Comparison of ENCODE assay signal across 18 cellular contexts in genomic region chr7:1725766-1726630, GRCh38. TPM values are rescaled to one million over a fixed set of nuclear protein-coding genes. Genes with fewer than 3 reads are reported as not detected.
A peak's percentile ranks its signal among the peaks of the same experiment; 100 is the strongest.
DNase-seq lines count a peak whose midpoint lies in the region; ATAC-seq and TF ChIP-seq lines count a peak whose summit lies in the region.
"Had no signal": no experiment of that assay in that cellular context is flagged by ENCODE, and none has a peak within 500 bp of the region (broad histone marks: within the 10 kb centered on the region; RNA-seq: fewer than 3 reads in every experiment).

No MANE protein-coding gene starts in this region.

- peaks cover 30% of the 10 kb centered on the region for H3K9me3 ChIP-seq in left ventricle myocardium inferior (replicated peaks)

- H3K36me3 ChIP-seq in left ventricle myocardium inferior, result peaks cover 16% of the 10 kb centered on the region
- H3K36me3 ChIP-seq: BE2C, esophagus squamous epithelium, upper lobe of right lung had no signal

- H3K4me1 ChIP-seq in left ventricle myocardium inferior, result peaks cover 30% of the 10 kb centered on the region
- H3K4me1 ChIP-seq: A549, BE2C, upper lobe of right lung had no signal

- peak overlapping the region; percentile 52 for H3K4me3 ChIP-seq in left ventricle myocardium inferior
- H3K4me3 ChIP-seq: A549, esophagus squamous epithelium, upper lobe of right lung had no signal

- ATAC-seq in Right ventricle myocardium inferior (peak; percentile 73), HG02981 (IDR thresholded peaks at IDR 0.05; ENCODE audit: unreplicated experiment) (no peak), HG03097 (IDR thresholded peaks at IDR 0.05; ENCODE audit: low FRiP score, unreplicated experiment) (no peak)
- ATAC-seq: A549; activated CD4-positive, alpha-beta T cell treated with anti-CD3 and anti-CD28 coated beads for 36 hours; activated naive CD4-positive, alpha-beta T cell treated with anti-CD3 and anti-CD28 coated beads, Interleukin-2, amount 50 U/mL, for 72 hours had no signal

- peak overlapping the region; percentile 90 for H3K27ac ChIP-seq in left ventricle myocardium inferior (replicated peaks)
- H3K27ac ChIP-seq: A549, esophagus squamous epithelium, upper lobe of right lung had no signal

- peaks cover 6% of the 10 kb centered on the region for H3K27me3 ChIP-seq in left ventricle myocardium inferior (ENCODE audit: low read depth)
- H3K27me3 ChIP-seq: BE2C, upper lobe of right lung had no signal

- intact Hi-C loops in Right ventricle myocardium inferior (cut with DNase I) (loop anchor here (1.0 kb wide), 1 partner anchor 34 kb away; no protein-coding TSS in a partner anchor), cardiac septum (cut with DNase I) (loop anchor here (5.0 kb wide), 1 partner anchor 79 kb away; no protein-coding TSS in a partner anchor), left ventricle myocardium inferior (cut with micrococcal nuclease) (no loop called here)

- peak; percentile 67 for DNase-seq in Right ventricle myocardium inferior (ENCODE audit: missing footprints)
- no peak for DNase-seq in cardiac septum (ENCODE audit: low spot score)
- DNase-seq in RPMI8226, result peak; percentile 76
- DNase-seq in left ventricle myocardium inferior, result peak; percentile 44
- no peak for DNase-seq in NOMO-1 (lab: John Stamatoyannopoulos, UW; ENCODE audit: unreplicated experiment in 2 of 2)
- no peak for DNase-seq in SIG-M5 treated with dmso at 0.1 percent for 504 hours (lab: John Stamatoyannopoulos, UW; ENCODE audit: unreplicated experiment)
- DNase-seq: activated CD4-positive, alpha-beta T cell treated with anti-CD3 and anti-CD28 coated beads for 36 hours; effector CD8-positive, alpha-beta T cell; EL; esophagus squamous epithelium; NK-92 treated with Interleukin-12 subunit alpha and Interleukin-12 subunit beta, amount 100 ng/mL, for 24 hours; upper lobe of right lung had no signal

- no peak for TF ChIP-seq CTCF in left ventricle myocardium inferior (IDR thresholded peaks at IDR 0.05; ENCODE audit: borderline replicate concordance)

RNA-seq across cellular contexts. Expression of gene ELFN1, which starts 55.9 kb away (rescaled TPM):
- total RNA-seq in Right ventricle myocardium inferior (10.7 TPM), cardiac septum (7.4 TPM), left ventricle myocardium inferior (10.5 TPM)
- total RNA-seq: activated T-helper 1 cell treated with anti-CD3 and anti-CD28 coated beads, Interleukin-12 subunit alpha, Interleukin-12 subunit beta, Interleukin-2, Interleukin-4 antibody, amounts not matched to agents 30 ng/mL and 10 ng/mL and 1 ng/mL, durations not matched to agents 14 hours and 24 hours and 36 hours had no signal

Comparison
In these comparisons a context has a peak if more than half of its experiments do, and no peak if none do; other contexts are left out.
1. DNase-seq: peak in Right ventricle myocardium inferior (single experiment), RPMI8226 (single experiment) and left ventricle myocardium inferior (single experiment); none in cardiac septum (single experiment), NOMO-1 (0 of 2) and SIG-M5 treated with dmso at 0.1 percent for 504 hours (single experiment).